ENCODE assay signal across 24 cellular contexts in genomic region chr11:125953401-125953935, GRCh38. TPM values are rescaled to one million over a fixed set of nuclear protein-coding genes. Genes with fewer than 3 reads are reported as not detected.
"Had no signal": no experiment of that assay in that cellular context is flagged by ENCODE, and none has a peak within 500 bp of the region (broad histone marks: within the 10 kb centered on the region; RNA-seq: fewer than 3 reads in every experiment).

No MANE protein-coding gene starts in this region.

- H3K36me3 ChIP-seq: cardiac muscle cell, thoracic aorta had no signal

- H3K4me2 ChIP-seq: hepatocyte had no signal

- H3K27ac ChIP-seq: cardiac muscle cell, hepatocyte, thoracic aorta had no signal

- ATAC-seq: activated naive CD8-positive, alpha-beta T cell treated with anti-CD3 and anti-CD28 coated beads, Interleukin-2, amount 50 U/mL, for 24 hours; natural killer cell treated with Interleukin-12 subunit alpha and Interleukin-12 subunit beta and Interleukin-15 and Interleukin-18, amount 100 ng/mL, for 72 hours had no signal

- DNase-seq: activated CD4-positive, alpha-beta T cell treated with anti-CD3 and anti-CD28 coated beads, Interleukin-2, amount 10 ng/mL, durations not matched to agents 7 days and 5 days; activated CD4-positive, CD25-positive, alpha-beta regulatory T cell; activated CD8-positive, alpha-beta memory T cell treated with anti-CD3 and anti-CD28 coated beads, Interleukin-2, amount 50 U/mL, for 48 hours; activated naive CD4-positive, alpha-beta T cell; activated naive CD8-positive, alpha-beta T cell treated with anti-CD3 and anti-CD28 coated beads, Interleukin-2, amount 50 U/mL, for 24 hours; aorta; mesendoderm; occipital lobe; stimulated activated CD4-positive, alpha-beta T cell treated with anti-CD3 and anti-CD28 coated beads, Interleukin-12 subunit alpha, Interleukin-12 subunit beta, amount 100 ng/mL, for 4 hours; stimulated activated CD4-positive, alpha-beta T cell treated with anti-CD3 and anti-CD28 coated beads, Interleukin-2, amount 100 ng/mL, for 24 hours; SW 1271 had no signal

- H3K27me3 Mint-ChIP-seq: activated CD4-positive, alpha-beta T cell treated with anti-CD3 and anti-CD28 coated beads, Interleukin-2, amount 10 ng/mL, durations not matched to agents 7 days and 5 days; activated naive CD8-positive, alpha-beta T cell treated with anti-CD3 and anti-CD28 coated beads, Interleukin-2, amount 50 U/mL, for 24 hours had no signal

- H3K9me3 Mint-ChIP-seq: activated CD4-positive, alpha-beta T cell treated with anti-CD3 and anti-CD28 coated beads, Interleukin-2, amount 10 ng/mL, durations not matched to agents 7 days and 5 days; activated naive CD8-positive, alpha-beta T cell treated with anti-CD3 and anti-CD28 coated beads, Interleukin-2, amount 50 U/mL, for 24 hours; activated T-helper 1 cell treated with anti-CD3 and anti-CD28 coated beads, Interleukin-12 subunit alpha, Interleukin-12 subunit beta, Interleukin-2, Interleukin-4 antibody, amounts not matched to agents 30 ng/mL and 10 ng/mL and 1 ng/mL, durations not matched to agents 14 hours and 24 hours and 36 hours; natural killer cell treated with Interleukin-12 subunit alpha and Interleukin-12 subunit beta and Interleukin-15 and Interleukin-18, amount 100 ng/mL, for 72 hours had no signal

- H3K9me3 ChIP-seq: stomach, thoracic aorta had no signal

- H2AFZ ChIP-seq: hepatocyte had no signal

- H3K27ac Mint-ChIP-seq: activated CD4-positive, alpha-beta T cell treated with anti-CD3 and anti-CD28 coated beads, Interleukin-2, amount 10 ng/mL, durations not matched to agents 7 days and 5 days; activated naive CD8-positive, alpha-beta T cell treated with anti-CD3 and anti-CD28 coated beads, Interleukin-2, amount 50 U/mL, for 24 hours; activated T-helper 1 cell treated with anti-CD3 and anti-CD28 coated beads, Interleukin-12 subunit alpha, Interleukin-12 subunit beta, Interleukin-2, Interleukin-4 antibody, amounts not matched to agents 30 ng/mL and 10 ng/mL and 1 ng/mL, durations not matched to agents 14 hours and 24 hours and 36 hours; natural killer cell treated with Interleukin-12 subunit alpha and Interleukin-12 subunit beta and Interleukin-15 and Interleukin-18, amount 100 ng/mL, for 72 hours had no signal

- H3K4me3 Mint-ChIP-seq: activated CD4-positive, alpha-beta T cell treated with anti-CD3 and anti-CD28 coated beads, Interleukin-2, amount 10 ng/mL, durations not matched to agents 7 days and 5 days; activated naive CD8-positive, alpha-beta T cell treated with anti-CD3 and anti-CD28 coated beads, Interleukin-2, amount 50 U/mL, for 24 hours; activated T-helper 1 cell treated with anti-CD3 and anti-CD28 coated beads, Interleukin-12 subunit alpha, Interleukin-12 subunit beta, Interleukin-2, Interleukin-4 antibody, amounts not matched to agents 30 ng/mL and 10 ng/mL and 1 ng/mL, durations not matched to agents 14 hours and 24 hours and 36 hours; natural killer cell treated with Interleukin-12 subunit alpha and Interleukin-12 subunit beta and Interleukin-15 and Interleukin-18, amount 100 ng/mL, for 72 hours had no signal

- H3K4me3 ChIP-seq: cardiac muscle cell, hepatocyte, stomach, thoracic aorta had no signal

- H3K27me3 ChIP-seq: cardiac muscle cell, hepatocyte, stomach had no signal

- H3K79me2 ChIP-seq: hepatocyte had no signal

- H3K36me3 Mint-ChIP-seq: natural killer cell treated with Interleukin-12 subunit alpha and Interleukin-12 subunit beta and Interleukin-15 and Interleukin-18, amount 100 ng/mL, for 72 hours had no signal

- H3K4me1 Mint-ChIP-seq: activated naive CD8-positive, alpha-beta T cell treated with anti-CD3 and anti-CD28 coated beads, Interleukin-2, amount 50 U/mL, for 24 hours had no signal

RNA-seq across cellular contexts. Expression of gene VSIG10L2, which starts 7.6 kb away (rescaled TPM):
- total RNA-seq: activated CD4-positive, alpha-beta T cell treated with anti-CD3 and anti-CD28 coated beads, Interleukin-2, amount 10 ng/mL, durations not matched to agents 7 days and 5 days; activated T-helper 1 cell treated with anti-CD3 and anti-CD28 coated beads, Interleukin-12 subunit alpha, Interleukin-12 subunit beta, Interleukin-2, Interleukin-4 antibody, amounts not matched to agents 30 ng/mL and 10 ng/mL and 1 ng/mL, durations not matched to agents 14 hours and 24 hours and 36 hours; cardiac muscle cell; esophagus mucosa; fibroblast of villous mesenchyme; glomerular endothelial cell; hepatocyte; kidney epithelial cell; liver; natural killer cell treated with Interleukin-12 subunit alpha and Interleukin-12 subunit beta and Interleukin-15 and Interleukin-18, amount 100 ng/mL, for 72 hours; occipital lobe; stomach; T-helper 2 cell treated with Interferon-gamma antibody and Interleukin-4, amounts not matched to agents 100 ng/mL and 5 ng/mL, for 36 hours; thoracic aorta had no signal

RNA-seq across cellular contexts. Expression of gene DDX25, which starts 49.2 kb away (rescaled TPM):
- total RNA-seq: activated T-helper 1 cell treated with anti-CD3 and anti-CD28 coated beads, Interleukin-12 subunit alpha, Interleukin-12 subunit beta, Interleukin-2, Interleukin-4 antibody, amounts not matched to agents 30 ng/mL and 10 ng/mL and 1 ng/mL, durations not matched to agents 14 hours and 24 hours and 36 hours; esophagus mucosa; fibroblast of villous mesenchyme; glomerular endothelial cell; natural killer cell treated with Interleukin-12 subunit alpha and Interleukin-12 subunit beta and Interleukin-15 and Interleukin-18, amount 100 ng/mL, for 72 hours; T-helper 2 cell treated with Interferon-gamma antibody and Interleukin-4, amounts not matched to agents 100 ng/mL and 5 ng/mL, for 36 hours; thoracic aorta; ureter had no signal
